Comparison of ENCODE assay signal across 22 cellular contexts in genomic region chr17:4574448-4575045, GRCh38. TPM values are rescaled to one million over a fixed set of nuclear protein-coding genes. Genes with fewer than 3 reads are reported as not detected.
"Had no signal": no experiment of that assay in that cellular context is flagged by ENCODE, and none has a peak within 500 bp of the region (broad histone marks: within the 10 kb centered on the region; RNA-seq: fewer than 3 reads in every experiment).

No MANE protein-coding gene starts in this region.

- DNase-seq: activated CD4-positive, alpha-beta memory T cell treated with anti-CD3 and anti-CD28 coated beads for 36 hours; activated gamma-delta T cell; central memory CD4-positive, alpha-beta T cell; dorsolateral prefrontal cortex; hippocampal formation; mammary epithelial cell; midbrain; occipital lobe; sigmoid colon; stimulated activated naive CD8-positive, alpha-beta T cell treated with anti-CD3 and anti-CD28 coated beads, Interleukin-15, amount 100 ng/mL, for 72 hours; SW 1271; tibial artery had no signal

- H3K4me3 ChIP-seq: adrenal gland, ascending aorta, dorsolateral prefrontal cortex, esophagus muscularis mucosa, left ventricle myocardium inferior, sigmoid colon, tibial artery, vagina had no signal

- H3K27me3 Mint-ChIP-seq: activated naive CD4-positive, alpha-beta T cell treated with anti-CD3 and anti-CD28 coated beads, Interleukin-2, amount 50 U/mL, for 24 hours had no signal

- H3K9me3 Mint-ChIP-seq: activated CD4-positive, alpha-beta memory T cell treated with anti-CD3 and anti-CD28 coated beads for 36 hours; activated naive CD4-positive, alpha-beta T cell treated with anti-CD3 and anti-CD28 coated beads, Interleukin-2, amount 50 U/mL, for 24 hours; natural killer cell treated with Interleukin-12 subunit alpha and Interleukin-12 subunit beta and Interleukin-15 and Interleukin-18, amount 100 ng/mL, for 72 hours; stimulated activated effector memory CD8-positive, alpha-beta T cell treated with anti-CD3 and anti-CD28 coated beads, Interleukin-12 subunit alpha, Interleukin-12 subunit beta, amount 100 ng/mL, for 72 hours; stimulated activated naive CD8-positive, alpha-beta T cell treated with anti-CD3 and anti-CD28 coated beads, Interleukin-15, amount 100 ng/mL, for 72 hours had no signal

- H3K9me3 ChIP-seq: adrenal gland, ascending aorta, esophagus muscularis mucosa, left ventricle myocardium inferior, sigmoid colon, tibial artery, vagina had no signal

- H3K27ac ChIP-seq: ascending aorta, dorsolateral prefrontal cortex, esophagus muscularis mucosa, sigmoid colon, tibial artery, vagina had no signal

- H3K27me3 ChIP-seq: adrenal gland, ascending aorta, vagina had no signal

- FAIRE-seq: colon, frontal cortex had no signal

- H3K27ac Mint-ChIP-seq: natural killer cell treated with Interleukin-12 subunit alpha and Interleukin-12 subunit beta and Interleukin-15 and Interleukin-18, amount 100 ng/mL, for 72 hours; stimulated activated effector memory CD8-positive, alpha-beta T cell treated with anti-CD3 and anti-CD28 coated beads, Interleukin-12 subunit alpha, Interleukin-12 subunit beta, amount 100 ng/mL, for 72 hours had no signal

- H3K36me3 ChIP-seq: adrenal gland, ascending aorta, esophagus muscularis mucosa, left ventricle myocardium inferior, sigmoid colon, tibial artery, vagina had no signal

- H3K4me1 ChIP-seq: adrenal gland, ascending aorta, esophagus muscularis mucosa, sigmoid colon, tibial artery, vagina had no signal

- H3K36me3 Mint-ChIP-seq: activated CD4-positive, alpha-beta memory T cell treated with anti-CD3 and anti-CD28 coated beads for 36 hours; activated naive CD4-positive, alpha-beta T cell treated with anti-CD3 and anti-CD28 coated beads, Interleukin-2, amount 50 U/mL, for 24 hours; natural killer cell treated with Interleukin-12 subunit alpha and Interleukin-12 subunit beta and Interleukin-15 and Interleukin-18, amount 100 ng/mL, for 72 hours; stimulated activated effector memory CD8-positive, alpha-beta T cell treated with anti-CD3 and anti-CD28 coated beads, Interleukin-12 subunit alpha, Interleukin-12 subunit beta, amount 100 ng/mL, for 72 hours had no signal

- H3K4me3 Mint-ChIP-seq: activated CD4-positive, alpha-beta memory T cell treated with anti-CD3 and anti-CD28 coated beads for 36 hours; activated naive CD4-positive, alpha-beta T cell treated with anti-CD3 and anti-CD28 coated beads, Interleukin-2, amount 50 U/mL, for 24 hours; natural killer cell treated with Interleukin-12 subunit alpha and Interleukin-12 subunit beta and Interleukin-15 and Interleukin-18, amount 100 ng/mL, for 72 hours; stimulated activated effector memory CD8-positive, alpha-beta T cell treated with anti-CD3 and anti-CD28 coated beads, Interleukin-12 subunit alpha, Interleukin-12 subunit beta, amount 100 ng/mL, for 72 hours had no signal

RNA-seq across cellular contexts. Expression of gene SMTNL2, which starts 9.8 kb away (rescaled TPM):
- total RNA-seq: activated CD4-positive, alpha-beta memory T cell treated with anti-CD3 and anti-CD28 coated beads for 36 hours; mammary epithelial cell; natural killer cell treated with Interleukin-12 subunit alpha and Interleukin-12 subunit beta and Interleukin-15 and Interleukin-18, amount 100 ng/mL, for 72 hours had no signal
- polyA plus RNA-seq: mammary epithelial cell had no signal

RNA-seq across cellular contexts. Expression of gene GGT6, which starts 14.2 kb away (rescaled TPM):
- total RNA-seq: activated CD4-positive, alpha-beta memory T cell treated with anti-CD3 and anti-CD28 coated beads for 36 hours; ascending aorta; esophagus muscularis mucosa; frontal cortex; left ventricle myocardium inferior; natural killer cell treated with Interleukin-12 subunit alpha and Interleukin-12 subunit beta and Interleukin-15 and Interleukin-18, amount 100 ng/mL, for 72 hours; occipital lobe had no signal
